8 cellular contexts compared by ENCODE assay signal in genomic region chr9:35756743-35757526, GRCh38. TPM values are rescaled to one million over a fixed set of nuclear protein-coding genes. Genes with fewer than 3 reads are reported as not detected.
DNase-seq lines count a peak whose midpoint lies in the region; ATAC-seq and TF ChIP-seq lines count a peak whose summit lies in the region.

No MANE protein-coding gene starts in this region.

- H3K4me1 ChIP-seq in A673 (ENCODE audit: insufficient read depth, low read length, poor library complexity, severe bottlenecking) (peaks cover 13% of the 10 kb centered on the region), neural progenitor cell (peaks cover 19% of the 10 kb centered on the region), tibial artery (peaks cover 4 to 47% (median 28%) of the 10 kb centered on the region in 4 donors)

- peak overlapping the region; percentile 64 for H2AFZ ChIP-seq in neural progenitor cell (replicated peaks)

- peaks cover 29% of the 10 kb centered on the region for H3F3A ChIP-seq in neural progenitor cell (ENCODE audit: low read depth)

- peaks cover 30% of the 10 kb centered on the region for H3K36me3 Mint-ChIP-seq in neural progenitor cell

- peak overlapping the region; percentile 96 for H3K27ac Mint-ChIP-seq in neural progenitor cell

- TF ChIP-seq CTCF in A673 (conservative IDR thresholded peaks at IDR 0.05; ENCODE audit: low read depth, low read length) (0 out of 2 replicates have a peak, but pooled peaks have one; percentile 3), foreskin fibroblast (IDR thresholded peaks at IDR 0.05; ENCODE audit: low read depth, low read length) (no peak), neural progenitor cell (IDR thresholded peaks at IDR 0.05) (peak; percentile 73), tibial artery (IDR thresholded peaks at IDR 0.05) (no peak)

- H3K27me3 ChIP-seq in A673 (replicated peaks; ENCODE audit: insufficient read depth, low read depth, low read length, poor library complexity), result no peaks in the 10 kb centered on the region
- no peaks in the 10 kb centered on the region for H3K27me3 ChIP-seq in neural progenitor cell
- no peaks in the 10 kb centered on the region for H3K27me3 ChIP-seq in tibial artery

- H3K36me3 ChIP-seq in A673 (ENCODE audit: insufficient read depth, low read length, poor library complexity, severe bottlenecking), result peaks cover 7% of the 10 kb centered on the region
- no peaks in the 10 kb centered on the region for H3K36me3 ChIP-seq in neural progenitor cell
- H3K36me3 ChIP-seq in tibial artery, result peaks cover 12 to 32% (median 25%) of the 10 kb centered on the region in 3 donors

- H3K9ac ChIP-seq in neural progenitor cell, result peak overlapping the region; percentile 41

- H3K27me3 Mint-ChIP-seq in neural progenitor cell (ENCODE audit: insufficient read depth, low read depth), result no peaks in the 10 kb centered on the region

- H3K9me3 ChIP-seq in A673 (ENCODE audit: low read depth, low read length, poor library complexity, severe bottlenecking), result no peaks in the 10 kb centered on the region
- no peaks in the 10 kb centered on the region for H3K9me3 ChIP-seq in neural progenitor cell (ENCODE audit: low read depth)
- H3K9me3 ChIP-seq in tibial artery, result no peaks in the 10 kb centered on the region

- intact Hi-C loops in A673 (cut with micrococcal nuclease; ENCODE audit: unreplicated experiment), result loop anchor here (5.0 kb wide), 2 partner anchors 35 to 55 kb away; partner anchors contain the start of genes NPR2 and SPAG8
- intact Hi-C loops in tibial artery (cut with DNase I; ENCODE audit: low total_unique reads), result no loop called here

- peak overlapping the region; percentile 91 for H3K27ac ChIP-seq in A673 (ENCODE audit: low read depth, low read length, poor library complexity, severe bottlenecking)
- H3K27ac ChIP-seq in neural progenitor cell, result peak overlapping the region; percentile 83
- H3K27ac ChIP-seq in tibial artery, result peak overlapping the region; percentile 75 to 81

- POLR2A ChIA-PET in A673 (lab: Charles Lee; ENCODE audit: low non-redundant PET), result interaction anchor here (0.6 kb wide), 2 partner anchors 57 to 82 kb away, joined by 5 to 8 read pairs; no protein-coding TSS in a partner anchor

- BruUV-seq in A673 (replicated peaks; lab: Mats Ljungman, UMichigan), result no TSS peak

- peak; percentile 80 for DNase-seq in A673 (ENCODE audit: low spot score)
- DNase-seq in NCI-H748 (lab: John Stamatoyannopoulos, UW; ENCODE audit: unreplicated experiment), result peak; percentile 80
- peak; percentile 33 for DNase-seq in activated T-helper 1 cell treated with Interleukin-2 at 50 U/mL for 16 hours (ENCODE audit: low read depth)
- peak in 1 of 2 donors; percentile 59 for DNase-seq in foreskin fibroblast
- DNase-seq in neural progenitor cell (ENCODE audit: low spot score), result peak; percentile 78
- DNase-seq in tibial artery, result peak in 1 of 2 donors; percentile 78

- peaks cover 46% of the 10 kb centered on the region for H3K79me2 ChIP-seq in neural progenitor cell (ENCODE audit: low read depth)

- H3K4me3 Mint-ChIP-seq in neural progenitor cell, result peak overlapping the region; percentile 93

- H3K4me2 ChIP-seq in neural progenitor cell, result peak overlapping the region; percentile 94

- ATAC-seq in GM18505 (IDR thresholded peaks at IDR 0.05; ENCODE audit: unreplicated experiment) (peak; percentile 61), HG03064 (IDR thresholded peaks at IDR 0.05; ENCODE audit: low read depth, unreplicated experiment) (peak; percentile 50)

- H3K9me3 Mint-ChIP-seq in neural progenitor cell, result no peaks in the 10 kb centered on the region

- peaks cover 27% of the 10 kb centered on the region for H3K4me1 Mint-ChIP-seq in neural progenitor cell

- CTCF ChIA-PET in A673 (lab: Charles Lee), result interaction anchor here (0.9 to 1.0 kb wide), 2 partner anchors 18 to 25 kb away, joined by 3 read pairs; partner anchors contain the start of gene CREB3

- peak; percentile 67 for TF ChIP-seq POLR2A in GM18505 (IDR thresholded peaks at IDR 0.05; ENCODE audit: borderline replicate concordance, extremely low read depth, insufficient read depth, insufficient read length)

- H3K4me3 ChIP-seq in A673 (ENCODE audit: low read depth, low read length, poor library complexity, severe bottlenecking) (peak overlapping the region; percentile 87), foreskin fibroblast (ENCODE audit: low read depth in 1 of 2, low read length in 2 of 2) (peak overlapping the region; percentile 48 to 49), neural progenitor cell (peak overlapping the region; percentile 68), tibial artery (peak overlapping the region; percentile 47 to 55)

- H4K20me1 ChIP-seq in neural progenitor cell (ENCODE audit: low read depth), result no peaks in the 10 kb centered on the region

RNA-seq across cellular contexts. Expression of gene MSMP, which starts 2.9 kb away (rescaled TPM):
- total RNA-seq in A673 (2021) (not detected in 2 replicates), neural progenitor cell (ENCODE audit: low replicate concordance) (not detected in 2 replicates)

RNA-seq across cellular contexts. Expression of gene RGP1, which starts 7.8 kb away (rescaled TPM):
- total RNA-seq in A673 (2021), result 21.9 and 26.3 TPM in 2 replicates
- total RNA-seq in neural progenitor cell (ENCODE audit: low replicate concordance), result 11.2 and 20.1 TPM in 2 replicates

RNA-seq across cellular contexts. Expression of gene GBA2, which starts 7.9 kb away (rescaled TPM):
- total RNA-seq in A673 (2021) (67.6 and 70.5 TPM in 2 replicates), neural progenitor cell (ENCODE audit: low replicate concordance) (44.8 and 74.5 TPM in 2 replicates)

RNA-seq across cellular contexts. Expression of gene CREB3, which starts 24.5 kb away (rescaled TPM):
- total RNA-seq in A673 (2021) (27.6 and 29.1 TPM in 2 replicates), neural progenitor cell (ENCODE audit: low replicate concordance) (27.9 and 30.3 TPM in 2 replicates)

RNA-seq across cellular contexts. Expression of gene TLN1, which starts 24.9 kb away (rescaled TPM):
- total RNA-seq in A673 (2021) (173 and 178 TPM in 2 replicates), neural progenitor cell (ENCODE audit: low replicate concordance) (36.7 and 71.5 TPM in 2 replicates)

Comparison
In these comparisons a context has a peak if more than half of its experiments do, and no peak if none do; other contexts are left out.
1. CTCF ChIP-seq: peak in A673 (single experiment) and neural progenitor cell (single experiment); none in foreskin fibroblast (single experiment) and tibial artery (0 of 2).
2. Peak in every context shown above with its lines, with median percentiles within 50 percentile points of each other: H3K27ac ChIP-seq and H3K4me3 ChIP-seq.